Comparison of ENCODE assay signal across 12 cellular contexts in genomic region chr13:25902946-25903345, GRCh38.
DNase-seq lines count a peak whose midpoint lies in the region; ATAC-seq, FAIRE-seq and TF ChIP-seq lines count a peak whose summit lies in the region.
"Had no signal": no experiment of that assay in that cellular context is flagged by ENCODE, and none has a peak within 500 bp of the region (broad histone marks: within the 10 kb centered on the region; RNA-seq: fewer than 3 reads in every experiment).

No MANE protein-coding gene starts in this region.

- peaks cover 27% of the 10 kb centered on the region for H3K4me1 Mint-ChIP-seq in T-helper 2 cell treated with Interferon-gamma antibody and Interleukin-4, amounts not matched to agents 5 μg/mL and 100 μg/mL, for 36 hours (ENCODE audit: low read depth)

- H3K9me3 ChIP-seq in HEK293 (ENCODE audit: control insufficient read depth, insufficient read depth, low read depth, low read length): no peaks in the 10 kb centered on the region

- H3K27ac Mint-ChIP-seq in T-helper 2 cell treated with Interferon-gamma antibody and Interleukin-4, amounts not matched to agents 5 μg/mL and 100 μg/mL, for 36 hours: no peak overlapping the region

- H3K4me1 ChIP-seq in HEK293 (ENCODE audit: control insufficient read depth, insufficient read depth, low read length): no peaks in the 10 kb centered on the region

- H3K9me3 Mint-ChIP-seq in T-helper 2 cell treated with Interferon-gamma antibody and Interleukin-4, amounts not matched to agents 5 μg/mL and 100 μg/mL, for 36 hours: peaks cover 2% of the 10 kb centered on the region

- no peak overlapping the region for H3K4me3 ChIP-seq in HEK293 (ENCODE audit: low read depth, low read length)

- no peak for TF ChIP-seq POLR2A in GM12891 (IDR thresholded peaks at IDR 0.05; ENCODE audit: low read depth, low read length)

- no peak for FAIRE-seq in GM12891 (lab: Jason Lieb, UNC)

- peaks cover 5% of the 10 kb centered on the region for H3K27me3 Mint-ChIP-seq in T-helper 2 cell treated with Interferon-gamma antibody and Interleukin-4, amounts not matched to agents 5 μg/mL and 100 μg/mL, for 36 hours (ENCODE audit: low read depth)

- TF ChIP-seq CTCF in HEK293 (tag by site-specific recombination; IDR thresholded peaks at IDR 0.05): no peak

- POLR2A ChIA-PET in HEK293 (lab: Yijun Ruan, JAX): no interaction called here

- ATAC-seq in activated CD4-positive, CD25-positive, alpha-beta regulatory T cell treated with anti-CD3 and anti-CD28 coated beads, Interleukin-2, amount 50 U/mL, for 24 hours: peak; percentile 43 to 48
- ATAC-seq in Right ventricle myocardium inferior: no peak
- ATAC-seq: right cardiac atrium had no signal

- no peaks in the 10 kb centered on the region for H3K36me3 ChIP-seq in HEK293 (ENCODE audit: control insufficient read depth in 2 of 2, insufficient read depth in 1 of 2, low read length in 2 of 2)

- no peak for DNase-seq in activated CD4-positive, CD25-positive, alpha-beta regulatory T cell treated with anti-CD3 and anti-CD28 coated beads, Interleukin-2, amount 50 U/mL, for 72 hours
- DNase-seq in T-helper 2 cell treated with Interferon-gamma antibody and Interleukin-4, amounts not matched to agents 5 μg/mL and 100 μg/mL, for 36 hours (ENCODE audit: low spot score): peak; percentile 30
- DNase-seq in renal cortical epithelial cell (ENCODE audit: low read depth) (peak; percentile 25), epidermal melanocyte (ENCODE audit: insufficient read length, low spot score) (no peak), GM12891 (ENCODE audit: insufficient read length, low spot score) (no peak), Right ventricle myocardium inferior (ENCODE audit: missing footprints) (no peak)
- DNase-seq: NCI-H1092 treated with DMSO at 0.1 percent for 48 hours, NCI-H526, right cardiac atrium had no signal

- peaks cover 3% of the 10 kb centered on the region for H3K36me3 Mint-ChIP-seq in T-helper 2 cell treated with Interferon-gamma antibody and Interleukin-4, amounts not matched to agents 5 μg/mL and 100 μg/mL, for 36 hours (ENCODE audit: low read depth)

- intact Hi-C loops in Right ventricle myocardium inferior (cut with DNase I): no loop called here

- CTCF ChIA-PET in HEK293 (lab: Yijun Ruan, JAX): no interaction called here

- no peak overlapping the region for H3K4me3 Mint-ChIP-seq in T-helper 2 cell treated with Interferon-gamma antibody and Interleukin-4, amounts not matched to agents 5 μg/mL and 100 μg/mL, for 36 hours

- H3K27ac ChIP-seq in HEK293 (ENCODE audit: extremely low read depth, low read depth, low read length): no peak overlapping the region
- H3K27ac ChIP-seq: 22Rv1 had no signal

TF ChIP-seq in HEK293, 187 proteins besides CTCF, POLR2A, EP300 and RAD21:
- TF ChIP-seq ZSCAN4 (tag by site-specific recombination; IDR thresholded peaks at IDR 0.05) (peak; percentile 25; the same call in 1 of the 2 replicates), ZNF558 (tag by site-specific recombination; IDR thresholded peaks at IDR 0.05) (no peak)

TF ChIP-seq in GM12891, 5 proteins besides CTCF, POLR2A, EP300 and RAD21:
- no peak for TF ChIP-seq POLR2AphosphoS5 (IDR thresholded peaks at IDR 0.05; ENCODE audit: low read depth, low read length)
- TF ChIP-seq SPI1 (IDR thresholded peaks at IDR 0.05; ENCODE audit: low read depth, low read length): no peak
- TF ChIP-seq POU2F2 (IDR thresholded peaks at IDR 0.05; ENCODE audit: low read depth, low read length): no peak
- no peak for TF ChIP-seq TAF1 (IDR thresholded peaks at IDR 0.05; ENCODE audit: low read depth, low read length)
- TF ChIP-seq PAX5 (IDR thresholded peaks at IDR 0.05; ENCODE audit: insufficient read depth, low read length, severe bottlenecking): no peak

Comparison
In these comparisons a context has a peak if more than half of its experiments do, and no peak if none do; other contexts are left out.
1. DNase-seq: peak in T-helper 2 cell treated with Interferon-gamma antibody and Interleukin-4, amounts not matched to agents 5 μg/mL and 100 μg/mL, for 36 hours (single experiment) and renal cortical epithelial cell (single experiment); none in activated CD4-positive, CD25-positive, alpha-beta regulatory T cell treated with anti-CD3 and anti-CD28 coated beads, Interleukin-2, amount 50 U/mL, for 72 hours (single experiment), epidermal melanocyte (single experiment), GM12891 (single experiment) and Right ventricle myocardium inferior (single experiment).